Comparison of ENCODE assay signal across 7 cellular contexts in the genomic region with DNA sequence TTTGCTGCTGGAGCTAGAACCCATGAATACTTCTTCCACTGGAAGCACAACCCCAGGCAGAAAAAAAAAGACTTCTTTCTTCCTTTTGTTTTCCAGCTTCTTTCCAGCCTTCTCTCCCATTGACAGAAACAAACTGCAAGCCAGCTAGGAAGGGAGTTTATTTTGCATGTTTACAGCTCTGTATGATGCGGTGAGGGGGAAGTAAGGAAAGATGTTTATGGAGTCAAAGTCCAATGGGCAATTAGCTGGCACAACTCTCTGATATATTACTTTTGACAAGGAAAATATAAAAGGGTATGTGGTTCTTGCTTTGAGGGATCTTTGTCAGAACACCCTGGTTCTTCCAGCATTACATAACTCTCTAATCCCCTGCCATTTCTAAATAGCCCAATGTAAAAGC. TPM values are rescaled to one million over a fixed set of nuclear protein-coding genes. Genes with fewer than 3 reads are reported as not detected.
"Had no signal": no experiment of that assay in that cellular context is flagged by ENCODE, and none has a peak within 500 bp of the region (broad histone marks: within the 10 kb centered on the region; RNA-seq: fewer than 3 reads in every experiment).

No MANE protein-coding gene starts in this region.

- H3K4me3 ChIP-seq: GM23338 had no signal

- H3K4me1 Mint-ChIP-seq: GM23338, IgD-negative memory B cell had no signal

- DNase-seq: H9, HCEC 1CT had no signal

- H3K4me3 Mint-ChIP-seq: GM23338, H9, IgD-negative memory B cell had no signal

- H3K27ac Mint-ChIP-seq: GM23338, H9, IgD-negative memory B cell had no signal

- ATAC-seq: GM23338, HepG2 had no signal

RNA-seq across cellular contexts. Expression of a gene that starts 9.4 kb away (rescaled TPM):
- total RNA-seq: GM23338, H1, H9, HepG2, HT1080 had no signal
